In the genomic region with DNA sequence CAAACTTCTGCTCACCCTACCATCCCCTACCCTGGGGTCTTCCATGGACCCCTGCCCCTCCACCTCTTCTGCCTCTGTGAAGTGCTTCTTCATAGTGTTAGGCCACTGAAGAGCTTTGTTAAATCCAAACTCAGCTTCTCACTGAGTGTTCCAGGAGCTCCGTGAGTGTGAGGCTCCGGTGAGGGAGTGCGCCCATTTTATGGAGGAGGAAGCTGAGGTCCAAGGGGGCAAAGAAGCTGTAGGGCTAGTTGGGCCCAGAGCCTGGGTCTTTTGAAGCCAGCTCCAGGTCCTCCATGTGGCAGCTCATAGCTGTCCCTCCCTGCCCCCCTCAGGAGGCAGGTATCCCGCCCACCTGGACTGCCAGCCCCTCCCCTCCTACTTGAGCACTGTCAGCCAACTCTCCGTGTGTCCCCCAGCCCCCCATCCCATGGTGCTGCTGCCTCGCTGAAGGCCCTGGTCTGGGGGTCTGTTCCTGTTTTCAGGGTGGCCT, we compare ENCODE assay signal across 12 cellular contexts. TPM values are rescaled to one million over a fixed set of nuclear protein-coding genes. Genes with fewer than 3 reads are reported as not detected.
DNase-seq lines count a peak whose midpoint lies in the region; ATAC-seq, FAIRE-seq and TF ChIP-seq lines count a peak whose summit lies in the region.
"Had no signal": no experiment of that assay in that cellular context is flagged by ENCODE, and none has a peak within 500 bp of the region (broad histone marks: within the 10 kb centered on the region; RNA-seq: fewer than 3 reads in every experiment).

No MANE protein-coding gene starts in this region.

- no peak overlapping the region for H3K18ac ChIP-seq in H1 (ENCODE audit: extremely low read depth, low read length)

- no peak for TF ChIP-seq EP300 in H1 (IDR thresholded peaks at IDR 0.05; ENCODE audit: borderline replicate concordance in 1 of 2, low read depth in 2 of 2, low read length in 2 of 2)

- H3K9me3 ChIP-seq in H1 (ENCODE audit: insufficient read depth in 2 of 2, low read depth in 1 of 2, low read length in 1 of 2) (no peaks in the 10 kb centered on the region), small intestine (ENCODE audit: control insufficient read depth, low read depth) (no peaks in the 10 kb centered on the region)
- H3K9me3 ChIP-seq: HAP-1 had no signal

- H2BK15ac ChIP-seq in H1 (ENCODE audit: low read length), result no peak overlapping the region

- no peaks in the 10 kb centered on the region for H3K79me1 ChIP-seq in H1 (ENCODE audit: low read depth, low read length)

- H3K4me3 ChIP-seq in GM08714 (ENCODE audit: low read length), result peak overlapping the region; percentile 9; the same call in 1 of the 2 replicates
- no peak overlapping the region for H3K4me3 ChIP-seq in H1 (ENCODE audit: extremely low read depth in 1 of 4, insufficient read depth in 2 of 4, low read depth in 3 of 4, low read length in 4 of 4)
- no peak overlapping the region for H3K4me3 ChIP-seq in small intestine (ENCODE audit: low read depth in 1 of 2, low read length in 2 of 2)
- H3K4me3 ChIP-seq: HAP-1 had no signal

- TF ChIP-seq CTCF in RWPE1 (conservative IDR thresholded peaks at IDR 0.05; ENCODE audit: low read depth), result no peak
- no peak for TF ChIP-seq CTCF in H1 (IDR thresholded peaks at IDR 0.05; ENCODE audit: control extremely low read depth in 1 of 3, insufficient read depth in 1 of 3, low read depth in 1 of 3, low read length in 3 of 3)

- H3K23me2 ChIP-seq in H1 (ENCODE audit: low read depth, low read length), result no peaks in the 10 kb centered on the region

- H2BK5ac ChIP-seq in H1 (ENCODE audit: low read depth, low read length), result no peak overlapping the region

- CTCF ChIA-PET in RWPE1 (lab: Yijun Ruan, JAX), result interaction anchor here (1.8 to 3.9 kb wide), 2 partner anchors 9 to 92 kb away, joined by 8 to 21 read pairs; a partner anchor contains a TSS
- CTCF ChIA-PET in H1 (lab: Charles Lee; ENCODE audit: partially characterized antibody), result interaction anchor here (1.1 to 22.1 kb wide), 6 partner anchors 5 to 159 kb away, joined by 3 to 362 read pairs (median 112); a partner anchor contains a TSS
- CTCF ChIA-PET in HEK293T (lab: Yijun Ruan, JAX), result interaction anchor here (0.5 to 5.0 kb wide), 4 partner anchors 9 to 92 kb away, joined by 3 to 30 read pairs (median 6); a partner anchor contains a TSS

- peak overlapping the region; percentile 58 for H3K4ac ChIP-seq in H1 (replicated peaks; ENCODE audit: insufficient read length, low read depth, low read length)

- no peak overlapping the region for H3K56ac ChIP-seq in H1 (replicated peaks; ENCODE audit: insufficient read length, low read depth, low read length)

- POLR2A ChIA-PET in RWPE1 (lab: Yijun Ruan, JAX; ENCODE audit: low non-redundant PET), result no interaction called here
- POLR2A ChIA-PET in H1 (lab: Charles Lee; ENCODE audit: partially characterized antibody), result interaction anchor here (0.9 to 2.2 kb wide), 2 partner anchors 67 to 79 kb away, joined by 3 to 11 read pairs; a partner anchor contains a TSS
- POLR2A ChIA-PET in HEK293T (lab: Yijun Ruan, JAX), result interaction anchor here (0.8 to 1.4 kb wide), 2 partner anchors 8 to 79 kb away, joined by 4 to 7 read pairs; a partner anchor contains a TSS

- no peak overlapping the region for H3K4me2 ChIP-seq in H1 (ENCODE audit: insufficient read depth in 1 of 2, low read depth in 2 of 2, low read length in 2 of 2)

- H3K36me3 ChIP-seq in H1 (ENCODE audit: control insufficient read depth in 2 of 4, insufficient read depth in 4 of 4, low read length in 3 of 4) (no peaks in the 10 kb centered on the region), small intestine (ENCODE audit: control insufficient read depth in 2 of 2, insufficient read depth in 2 of 2, low read length in 2 of 2) (no peaks in the 10 kb centered on the region)
- H3K36me3 ChIP-seq: HAP-1 had no signal

- no peak for DNase-seq in RWPE1 (ENCODE audit: low spot score)
- no peak for DNase-seq in H1 (ENCODE audit: low read depth in 1 of 2, low spot score in 2 of 2)
- DNase-seq in small intestine, result no peak
- DNase-seq in NCI-H1105 (lab: John Stamatoyannopoulos, UW), result no peak
- no peak for DNase-seq in HEK293T (ENCODE audit: extremely low spot score)
- DNase-seq in NCI-H1417 (lab: John Stamatoyannopoulos, UW), result no peak

- no peak overlapping the region for H2BK120ac ChIP-seq in H1 (replicated peaks; ENCODE audit: low read depth, low read length)

- H4K5ac ChIP-seq in H1 (ENCODE audit: insufficient read length, low read depth, low read length), result no peak overlapping the region

- H3K27me3 ChIP-seq in H1 (replicated peaks in 1 of 4; ENCODE audit: control insufficient read depth in 3 of 4, extremely low read depth in 1 of 4, insufficient read depth in 3 of 4, low read length in 3 of 4) (peaks cover 1 to 15% (median 10%) of the 10 kb centered on the region in 4 experiments; a peak in 6 of 7 replicates), small intestine (ENCODE audit: control insufficient read depth in 2 of 2, insufficient read depth in 2 of 2, low read length in 2 of 2) (no peaks in the 10 kb centered on the region)

- H3K79me2 ChIP-seq in H1 (ENCODE audit: control insufficient read depth in 1 of 2, insufficient read depth in 2 of 2, low read length in 2 of 2), result no peaks in the 10 kb centered on the region

- TF ChIP-seq RAD21 in H1 (IDR thresholded peaks at IDR 0.05 in 1 of 2, conservative IDR thresholded peaks at IDR 0.05 in 1 of 2; ENCODE audit: low read depth in 2 of 2, low read length in 2 of 2), result no peak

- H3K27ac ChIP-seq in RWPE1 (peak overlapping the region; percentile 94), H1 (ENCODE audit: low read depth, low read length) (no peak overlapping the region), small intestine (ENCODE audit: low read depth in 1 of 2, low read length in 1 of 2) (peak overlapping the region; percentile 82 to 90)

- H2AK5ac ChIP-seq in H1 (ENCODE audit: low read depth, low read length), result no peak overlapping the region

- 81% methylated on average over 6 of the region's 6 CpGs; no CpG with 5 or more reads in 1 of the 2 experiments for WGBS in H1 (ENCODE audit: extremely low coverage in 1 of 2, insufficient coverage in 1 of 2, insufficient read length in 1 of 2, insufficient replicate concordance in 2 of 2, low coverage in 1 of 2, low lambda C conversion rate in 2 of 2, missing lambda C conversion rate in 1 of 2), 2 experiments
- 66 to 82% (median 66%) methylated on average over 6 of the region's 6 CpGs for WGBS in small intestine, 3 donors

- no peak for TF ChIP-seq POLR2A in H1 (IDR thresholded peaks at IDR 0.05; ENCODE audit: control extremely low read depth in 1 of 2, low read depth in 2 of 2, low read length in 2 of 2)

- no peak overlapping the region for H2BK12ac ChIP-seq in H1 (ENCODE audit: low read depth, low read length)

- H4K91ac ChIP-seq in H1 (replicated peaks; ENCODE audit: insufficient read length, low read length), result no peak overlapping the region

- H3K9ac ChIP-seq in H1 (replicated peaks in 1 of 4; ENCODE audit: extremely low read depth in 1 of 4, low read depth in 3 of 4, low read length in 3 of 4), result no peak overlapping the region; a peak in 1 of 7 replicates

- no peak overlapping the region for H2AFZ ChIP-seq in H1 (ENCODE audit: low read length)

- H3K4me1 ChIP-seq in H1 (replicated peaks in 1 of 4; ENCODE audit: control insufficient read depth in 3 of 4, insufficient read depth in 4 of 4, low read length in 3 of 4) (peaks cover 5 to 37% (median 22%) of the 10 kb centered on the region in 4 experiments), small intestine (ENCODE audit: control insufficient read depth in 2 of 2, insufficient read depth in 1 of 2, low read depth in 1 of 2, low read length in 1 of 2) (peaks cover 0 to 3% of the 10 kb centered on the region in 2 donors)
- H3K4me1 ChIP-seq: HAP-1 had no signal

- H3K23ac ChIP-seq in H1 (ENCODE audit: insufficient read length), result no peak overlapping the region

- FAIRE-seq in H1 (lab: Jason Lieb, UNC) (no peak), small intestine (lab: Jason Lieb, UNC) (no peak)

- ATAC-seq in HG03097 (IDR thresholded peaks at IDR 0.05; ENCODE audit: low FRiP score, unreplicated experiment), result no peak

- no peak overlapping the region for H3K14ac ChIP-seq in H1 (ENCODE audit: insufficient read length)

- no peak overlapping the region for H2BK20ac ChIP-seq in H1 (ENCODE audit: low read length)

- H4K20me1 ChIP-seq in H1 (replicated peaks in 1 of 2; ENCODE audit: control insufficient read depth in 1 of 2, insufficient read depth in 2 of 2, low read length in 2 of 2), result no peaks in the 10 kb centered on the region

- no peak overlapping the region for H4K8ac ChIP-seq in H1 (ENCODE audit: extremely low read depth, insufficient read depth, low read length)

TF ChIP-seq in H1, 55 proteins besides CTCF, POLR2A, EP300 and RAD21 (continues in another document):
- TF ChIP-seq JUND (IDR thresholded peaks at IDR 0.05; ENCODE audit: low read length) (no peak), SAP30 (IDR thresholded peaks at IDR 0.05; ENCODE audit: insufficient read depth, insufficient replicate concordance, low read length) (no peak)

TF ChIP-seq in HEK293T, 16 proteins besides CTCF, POLR2A, EP300 and RAD21 (continues in another document):
- TF ChIP-seq SUZ12 (IDR thresholded peaks at IDR 0.05) (no peak), FOXM1 (IDR thresholded peaks at IDR 0.05; ENCODE audit: borderline replicate concordance) (no peak; the same call in 1 of the 2 replicates), ARNT (IDR thresholded peaks at IDR 0.05) (no peak), TARDBP (IDR thresholded peaks at IDR 0.05) (no peak)

RNA-seq across cellular contexts. Expression of a gene that starts 6.0 kb away (rescaled TPM):
- 8.6 and 9.8 TPM in 2 replicates for total RNA-seq in H1 (2021; fragmentation: NEBNext Ultra II Directional; extraction: Animal tissue kit (Norgen Biotek cat#: 25700))
- polyA plus RNA-seq in H1 (2011; rRNA removed) (2.5 and 5.3 TPM in 2 replicates), small intestine (10 to 100 TPM in 1 of 3 donors, 1 to 10 TPM in 2; 3.1 to 15.4 (median 8.3) TPM)
- 3.5 TPM for polyA plus RNA-seq in H1 (2011; cell fraction: cytosol; rRNA removed)
- polyA plus RNA-seq in H1 (2011; cell fraction: nucleus; rRNA removed), result 17.2 TPM
- polyA plus RNA-seq in H1 (2012, experiment 1 of 2), result 6.9 to 11.7 TPM (median 8.4 TPM) in 4 replicates
- 7.1 TPM for polyA plus RNA-seq in H1 (2012, experiment 2 of 2)
- 6.8 TPM for polyA plus RNA-seq in H1 (2013, experiment 1 of 2)
- 7.0 TPM for polyA plus RNA-seq in H1 (2013, experiment 2 of 2)
- polyA minus RNA-seq in H1 (2011; rRNA and poly(A)+ RNA removed), result 1.9 and 2.8 TPM in 2 replicates
- polyA minus RNA-seq in H1 (2011; cell fraction: cytosol; rRNA and poly(A)+ RNA removed), result 3.7 TPM
- polyA minus RNA-seq in H1 (2011; cell fraction: nucleus; rRNA and poly(A)+ RNA removed), result 6.9 TPM

RNA-seq across cellular contexts. Expression of a gene that starts 34.2 kb away (rescaled TPM):
- not detected in 2 replicates for total RNA-seq in H1 (2021; fragmentation: NEBNext Ultra II Directional; extraction: Animal tissue kit (Norgen Biotek cat#: 25700))
- polyA plus RNA-seq in H1 (2011; rRNA removed) (0.11 and 0.24 TPM in 2 replicates), small intestine (under 1 TPM in 1 of 3 donors, not detected in 2; 0.04 TPM)
- polyA plus RNA-seq in H1 (2011; cell fraction: cytosol; rRNA removed), result 0.19 TPM
- polyA plus RNA-seq in H1 (2011; cell fraction: nucleus; rRNA removed), result 0.31 TPM
- polyA plus RNA-seq in H1 (2012, experiment 1 of 2), result 0.15 to 0.52 TPM (median 0.28 TPM) in 3 of 4 replicates, not detected in the other
- polyA plus RNA-seq in H1 (2012, experiment 2 of 2), result 0.13 TPM
- not detected for polyA plus RNA-seq in H1 (2013, experiment 1 of 2)
- polyA plus RNA-seq in H1 (2013, experiment 2 of 2), result 0.06 TPM
- 0.27 and 0.38 TPM in 2 replicates for polyA minus RNA-seq in H1 (2011; rRNA and poly(A)+ RNA removed)
- polyA minus RNA-seq in H1 (2011; cell fraction: cytosol; rRNA and poly(A)+ RNA removed), result not detected
- not detected for polyA minus RNA-seq in H1 (2011; cell fraction: nucleus; rRNA and poly(A)+ RNA removed)
- total RNA-seq: dermis microvascular lymphatic vessel endothelial cell, left colon, M059J had no signal
